ENCODE assay signal across 17 cellular contexts in genomic region chr3:160667452-160667851, GRCh38. TPM values are rescaled to one million over a fixed set of nuclear protein-coding genes. Genes with fewer than 3 reads are reported as not detected.
A peak's percentile ranks its signal among the peaks of the same experiment; 100 is the strongest.
DNase-seq lines count a peak whose midpoint lies in the region; ATAC-seq, FAIRE-seq and TF ChIP-seq lines count a peak whose summit lies in the region.
"Had no signal": no experiment of that assay in that cellular context is flagged by ENCODE, and none has a peak within 500 bp of the region (broad histone marks: within the 10 kb centered on the region; RNA-seq: fewer than 3 reads in every experiment).

No MANE protein-coding gene starts in this region.

- H3K27me3 Mint-ChIP-seq in activated naive CD8-positive, alpha-beta T cell treated with anti-CD3 and anti-CD28 coated beads, Interleukin-2, amount 50 U/mL, for 24 hours = peaks cover 4% of the 10 kb centered on the region
- peaks cover 10% of the 10 kb centered on the region for H3K27me3 Mint-ChIP-seq in activated naive CD8-positive, alpha-beta T cell treated with anti-CD3 and anti-CD28 coated beads for 36 hours
- H3K27me3 Mint-ChIP-seq in CD14-positive monocyte (ENCODE audit: low read depth in 3 of 3) = peaks cover 0 to 1% (median 0%) of the 10 kb centered on the region in 3 donors
- H3K27me3 Mint-ChIP-seq: dendritic cell treated with granulocyte-macrophage colony-stimulating factor and Interleukin-4, amounts not matched to agents 40 ng/mL and 50 ng/mL, for 4 days had no signal

- TF ChIP-seq CTCF in thyroid gland (IDR thresholded peaks at IDR 0.05) = no peak
- TF ChIP-seq CTCF in vagina (IDR thresholded peaks at IDR 0.05) = no peak
- TF ChIP-seq CTCF in CD14-positive monocyte (IDR thresholded peaks at IDR 0.05) = no peak

- H3K4me3 Mint-ChIP-seq in activated naive CD8-positive, alpha-beta T cell treated with anti-CD3 and anti-CD28 coated beads, Interleukin-2, amount 50 U/mL, for 24 hours = no peak overlapping the region
- no peak overlapping the region for H3K4me3 Mint-ChIP-seq in activated naive CD8-positive, alpha-beta T cell treated with anti-CD3 and anti-CD28 coated beads for 36 hours
- no peak overlapping the region for H3K4me3 Mint-ChIP-seq in CD14-positive monocyte
- H3K4me3 Mint-ChIP-seq: dendritic cell treated with granulocyte-macrophage colony-stimulating factor and Interleukin-4, amounts not matched to agents 40 ng/mL and 50 ng/mL, for 4 days had no signal

- intact Hi-C loops in thyroid gland (cut with DNase I) (no loop called here), vagina (cut with DNase I) (no loop called here), CD14-positive monocyte (cut with micrococcal nuclease) (no loop called here)

- DNase-seq in activated naive CD8-positive, alpha-beta T cell treated with anti-CD3 and anti-CD28 coated beads, Interleukin-2, amount 50 U/mL, for 24 hours = no peak
- DNase-seq in activated naive CD8-positive, alpha-beta T cell treated with anti-CD3 and anti-CD28 coated beads for 36 hours = no peak
- DNase-seq in T1000 (lab: John Stamatoyannopoulos, UW) (peak; percentile 45), glomerular visceral epithelial cell (ENCODE audit: extremely low spot score) (peak; percentile 70), urothelium cell line (ENCODE audit: low spot score) (peak; percentile 54), thyroid gland (no peak), vagina (ENCODE audit: extremely low spot score in 2 of 2) (no peak), CD14-positive monocyte (ENCODE audit: low spot score) (no peak)
- DNase-seq: activated naive CD4-positive, alpha-beta T cell treated with anti-CD3 and anti-CD28 coated beads, Interleukin-2, amount 50 U/mL, for 16 hours; DMS79 treated with DMSO at 0.1 percent for 48 hours; hypothalamus; NCI-H2171 treated with DMSO at 0.1 percent for 48 hours; OCI-M1 had no signal

- no peak overlapping the region for H3K4me3 ChIP-seq in thyroid gland (replicated peaks in 1 of 3)
- H3K4me3 ChIP-seq in vagina = no peak overlapping the region
- H3K4me3 ChIP-seq: suprapubic skin had no signal

- ATAC-seq in activated naive CD8-positive, alpha-beta T cell treated with anti-CD3 and anti-CD28 coated beads, Interleukin-2, amount 50 U/mL, for 24 hours = peak; percentile 58

- H3K27ac ChIP-seq in thyroid gland = no peak overlapping the region
- no peak overlapping the region for H3K27ac ChIP-seq in vagina
- H3K27ac ChIP-seq: suprapubic skin had no signal

- H3K36me3 ChIP-seq in thyroid gland (no peaks in the 10 kb centered on the region), vagina (no peaks in the 10 kb centered on the region)
- H3K36me3 ChIP-seq: suprapubic skin had no signal

- no peak for FAIRE-seq in urothelium cell line (lab: Jason Lieb, UNC)

- no peak overlapping the region for H3K27ac Mint-ChIP-seq in activated naive CD8-positive, alpha-beta T cell treated with anti-CD3 and anti-CD28 coated beads, Interleukin-2, amount 50 U/mL, for 24 hours
- no peak overlapping the region for H3K27ac Mint-ChIP-seq in activated naive CD8-positive, alpha-beta T cell treated with anti-CD3 and anti-CD28 coated beads for 36 hours
- H3K27ac Mint-ChIP-seq in CD14-positive monocyte = no peak overlapping the region
- H3K27ac Mint-ChIP-seq: dendritic cell treated with granulocyte-macrophage colony-stimulating factor and Interleukin-4, amounts not matched to agents 40 ng/mL and 50 ng/mL, for 4 days had no signal

- peaks cover 13% of the 10 kb centered on the region for H3K4me1 Mint-ChIP-seq in activated naive CD8-positive, alpha-beta T cell treated with anti-CD3 and anti-CD28 coated beads, Interleukin-2, amount 50 U/mL, for 24 hours
- peaks cover 5% of the 10 kb centered on the region for H3K4me1 Mint-ChIP-seq in activated naive CD8-positive, alpha-beta T cell treated with anti-CD3 and anti-CD28 coated beads for 36 hours
- peaks cover 4% of the 10 kb centered on the region for H3K4me1 Mint-ChIP-seq in CD14-positive monocyte

- H3K27me3 ChIP-seq in thyroid gland = no peaks in the 10 kb centered on the region
- H3K27me3 ChIP-seq in vagina = no peaks in the 10 kb centered on the region
- H3K27me3 ChIP-seq: suprapubic skin had no signal

- no peaks in the 10 kb centered on the region for H3K4me1 ChIP-seq in thyroid gland
- H3K4me1 ChIP-seq in vagina = no peaks in the 10 kb centered on the region
- H3K4me1 ChIP-seq: suprapubic skin had no signal

- H3K36me3 Mint-ChIP-seq in activated naive CD8-positive, alpha-beta T cell treated with anti-CD3 and anti-CD28 coated beads, Interleukin-2, amount 50 U/mL, for 24 hours (ENCODE audit: low read depth) = no peaks in the 10 kb centered on the region
- H3K36me3 Mint-ChIP-seq in activated naive CD8-positive, alpha-beta T cell treated with anti-CD3 and anti-CD28 coated beads for 36 hours = no peaks in the 10 kb centered on the region
- H3K36me3 Mint-ChIP-seq in CD14-positive monocyte = no peaks in the 10 kb centered on the region

- no peaks in the 10 kb centered on the region for H3K9me3 Mint-ChIP-seq in activated naive CD8-positive, alpha-beta T cell treated with anti-CD3 and anti-CD28 coated beads, Interleukin-2, amount 50 U/mL, for 24 hours
- H3K9me3 Mint-ChIP-seq in activated naive CD8-positive, alpha-beta T cell treated with anti-CD3 and anti-CD28 coated beads for 36 hours = no peaks in the 10 kb centered on the region
- peaks cover 0 to 4% (median 0%) of the 10 kb centered on the region in 7 donors for H3K9me3 Mint-ChIP-seq in CD14-positive monocyte
- H3K9me3 Mint-ChIP-seq: dendritic cell treated with granulocyte-macrophage colony-stimulating factor and Interleukin-4, amounts not matched to agents 40 ng/mL and 50 ng/mL, for 4 days had no signal

- H3K9me3 ChIP-seq in thyroid gland = no peaks in the 10 kb centered on the region
- H3K9me3 ChIP-seq in vagina = no peaks in the 10 kb centered on the region
- H3K9me3 ChIP-seq: suprapubic skin had no signal

- TF ChIP-seq POLR2A in thyroid gland (IDR thresholded peaks at IDR 0.05) = no peak
- TF ChIP-seq POLR2A in vagina (IDR thresholded peaks at IDR 0.05) = no peak

RNA-seq across cellular contexts. Expression of gene ARL14, which starts 9.5 kb away (rescaled TPM):
- total RNA-seq in activated naive CD8-positive, alpha-beta T cell treated with anti-CD3 and anti-CD28 coated beads for 36 hours = not detected
- total RNA-seq in thyroid gland (not detected), vagina (not detected)
- polyA plus RNA-seq in CD14-positive monocyte = not detected
- total RNA-seq: A673; activated CD8-positive, alpha-beta memory T cell treated with anti-CD3 and anti-CD28 coated beads for 36 hours; suprapubic skin had no signal

Comparison
In these comparisons a context has a peak if more than half of its experiments do, and no peak if none do; other contexts are left out.
1. DNase-seq: peak in T1000 (single experiment), glomerular visceral epithelial cell (single experiment) and urothelium cell line (single experiment); none in activated naive CD8-positive, alpha-beta T cell treated with anti-CD3 and anti-CD28 coated beads, Interleukin-2, amount 50 U/mL, for 24 hours (single experiment), activated naive CD8-positive, alpha-beta T cell treated with anti-CD3 and anti-CD28 coated beads for 36 hours (single experiment), thyroid gland (0 of 2), vagina (0 of 2) and CD14-positive monocyte (single experiment).